Comparison of ENCODE assay signal across 15 cellular contexts in genomic region chr1:178733972-178734371, GRCh38. TPM values are rescaled to one million over a fixed set of nuclear protein-coding genes. Genes with fewer than 3 reads are reported as not detected.
DNase-seq lines count a peak whose midpoint lies in the region; ATAC-seq, FAIRE-seq and TF ChIP-seq lines count a peak whose summit lies in the region.
"Had no signal": no experiment of that assay in that cellular context is flagged by ENCODE, and none has a peak within 500 bp of the region (broad histone marks: within the 10 kb centered on the region; RNA-seq: fewer than 3 reads in every experiment).

No MANE protein-coding gene starts in this region.

- TF ChIP-seq CTCF in WERI-Rb-1 (IDR thresholded peaks at IDR 0.05; ENCODE audit: low read depth, low read length) = 0 out of 2 replicates have a peak, but pooled peaks have one; percentile 7
- TF ChIP-seq CTCF in keratinocyte (optimal IDR thresholded peaks at IDR 0.05 in 1 of 3, IDR thresholded peaks at IDR 0.05 in 1 of 3, conservative IDR thresholded peaks at IDR 0.05 in 1 of 3; ENCODE audit: extremely low read depth in 1 of 3, insufficient read depth in 2 of 3, low read length in 3 of 3) = peak in 2 of 3 experiments; percentile 13 to 31

- H3K27me3 ChIP-seq in WERI-Rb-1 (ENCODE audit: insufficient read depth, low read depth, severe bottlenecking) (no peaks in the 10 kb centered on the region), keratinocyte (ENCODE audit: control insufficient read depth, extremely low read depth, insufficient read depth, low read length) (no peaks in the 10 kb centered on the region)

- H3K79me2 ChIP-seq in keratinocyte (ENCODE audit: control insufficient read depth, insufficient read depth, low read length) = peaks cover 5% of the 10 kb centered on the region

- peak; percentile 20 for FAIRE-seq in H54 (lab: Jason Lieb, UNC)
- no peak for FAIRE-seq in keratinocyte (lab: Jason Lieb, UNC)

- no peaks in the 10 kb centered on the region for H4K20me1 ChIP-seq in keratinocyte (ENCODE audit: control insufficient read depth, extremely low read depth, insufficient read depth, low read length)

- DNase-seq in ACHN (peak; percentile 17), H54 (ENCODE audit: insufficient read length, low spot score) (no peak), WERI-Rb-1 (no peak), keratinocyte (ENCODE audit: low read depth, low spot score) (no peak)
- DNase-seq: activated naive CD4-positive, alpha-beta T cell treated with anti-CD3 and anti-CD28 coated beads for 36 hours; C1 segment of cervical spinal cord; central memory CD4-positive, alpha-beta T cell; NCI-H187 treated with DMSO at 0.1 percent for 48 hours; NCI-H748 treated with DMSO at 0.1 percent for 48 hours; Right ventricle myocardium superior; stimulated activated CD4-positive, alpha-beta T cell treated with anti-CD3 and anti-CD28 coated beads, Interleukin-2, amount 100 ng/mL, for 24 hours had no signal

- no peak for TF ChIP-seq POLR2A in H54 (IDR thresholded peaks at IDR 0.05; ENCODE audit: low read depth, low read length)

- no peak overlapping the region for H3K27ac ChIP-seq in WERI-Rb-1
- H3K27ac ChIP-seq in keratinocyte (ENCODE audit: control insufficient read depth, insufficient read depth, low read length) = no peak overlapping the region

- H3K4me3 ChIP-seq in WERI-Rb-1 (ENCODE audit: low read depth, low read length) = no peak overlapping the region
- no peak overlapping the region for H3K4me3 ChIP-seq in keratinocyte (ENCODE audit: control insufficient read depth in 2 of 3, extremely low read depth in 1 of 3, insufficient read depth in 2 of 3, low read depth in 1 of 3, low read length in 3 of 3)

- H3K9me3 ChIP-seq in WERI-Rb-1 (ENCODE audit: severe bottlenecking) = peaks cover 4% of the 10 kb centered on the region
- H3K9me3 ChIP-seq in keratinocyte (ENCODE audit: control insufficient read depth, low read depth, low read length) = no peaks in the 10 kb centered on the region

- ATAC-seq in GM18867 (IDR thresholded peaks at IDR 0.05; ENCODE audit: unreplicated experiment) = no peak
- no peak for ATAC-seq in HG02588 (IDR thresholded peaks at IDR 0.05; ENCODE audit: unreplicated experiment)
- ATAC-seq in HG03196 (IDR thresholded peaks at IDR 0.05; ENCODE audit: unreplicated experiment) = no peak
- no peak for ATAC-seq in GM19463 (IDR thresholded peaks at IDR 0.05; ENCODE audit: unreplicated experiment)

- H3K4me1 ChIP-seq in keratinocyte (ENCODE audit: control insufficient read depth, extremely low read depth, insufficient read depth, low read length) = no peaks in the 10 kb centered on the region

- H3K4me2 ChIP-seq in keratinocyte (ENCODE audit: control insufficient read depth, extremely low read depth, insufficient read depth, low read depth, low read length) = no peak overlapping the region

- in situ Hi-C loops in ACHN (cut with HindIII; ENCODE audit: low pct_ligation_motif_present, low pct_unique_long_range_greater_than_20kb, low sequenced_read_pairs) = no loop called here

- H3K9me1 ChIP-seq in keratinocyte (ENCODE audit: control insufficient read depth, extremely low read depth, insufficient read depth, low read length) = no peaks in the 10 kb centered on the region

- no peak overlapping the region for H2AFZ ChIP-seq in keratinocyte (ENCODE audit: control insufficient read depth, low read length)

- H3K36me3 ChIP-seq in WERI-Rb-1 = peaks cover 16% of the 10 kb centered on the region
- peaks cover 0 to 4% of the 10 kb centered on the region in 2 experiments for H3K36me3 ChIP-seq in keratinocyte (ENCODE audit: control insufficient read depth in 2 of 2, extremely low read depth in 1 of 2, insufficient read depth in 2 of 2, low read length in 2 of 2)

- no peak overlapping the region for H3K9ac ChIP-seq in keratinocyte (ENCODE audit: control insufficient read depth, extremely low read depth, insufficient read depth, low read length)

- dilution Hi-C loops in keratinocyte (cut with MboI; ENCODE audit: extremely low pct_ligation_motif_present, low sequenced_read_pairs) = no loop called here

RNA-seq across cellular contexts. Expression of gene RALGPS2, which starts 8.9 kb away (rescaled TPM):
- 9.1 to 14.8 TPM (median 10.7 TPM) in 3 replicates for polyA plus RNA-seq in keratinocyte
- polyA plus RNA-seq in keratinocyte (2011; ENCODE audit: low read depth) = 48.1 TPM
- polyA plus RNA-seq in keratinocyte (2011; cell fraction: cytosol; rRNA removed) = 6.2 and 9.0 TPM in 2 replicates
- polyA plus RNA-seq in keratinocyte (2011; cell fraction: nucleus; rRNA removed) = 8.4 and 9.1 TPM in 2 replicates
- polyA plus RNA-seq in keratinocyte (2012; ENCODE audit: low replicate concordance) = 8.8 and 10.0 TPM in 2 replicates
- polyA minus RNA-seq in keratinocyte = 11.6 to 31.6 TPM (median 14.6 TPM) in 3 replicates
- 20.9 TPM for polyA minus RNA-seq in keratinocyte (2011; cell fraction: cytosol; rRNA and poly(A)+ RNA removed)
- polyA minus RNA-seq in keratinocyte (2011; cell fraction: nucleus; rRNA and poly(A)+ RNA removed) = 16.0 and 29.9 TPM in 2 replicates
